In the genomic region with DNA sequence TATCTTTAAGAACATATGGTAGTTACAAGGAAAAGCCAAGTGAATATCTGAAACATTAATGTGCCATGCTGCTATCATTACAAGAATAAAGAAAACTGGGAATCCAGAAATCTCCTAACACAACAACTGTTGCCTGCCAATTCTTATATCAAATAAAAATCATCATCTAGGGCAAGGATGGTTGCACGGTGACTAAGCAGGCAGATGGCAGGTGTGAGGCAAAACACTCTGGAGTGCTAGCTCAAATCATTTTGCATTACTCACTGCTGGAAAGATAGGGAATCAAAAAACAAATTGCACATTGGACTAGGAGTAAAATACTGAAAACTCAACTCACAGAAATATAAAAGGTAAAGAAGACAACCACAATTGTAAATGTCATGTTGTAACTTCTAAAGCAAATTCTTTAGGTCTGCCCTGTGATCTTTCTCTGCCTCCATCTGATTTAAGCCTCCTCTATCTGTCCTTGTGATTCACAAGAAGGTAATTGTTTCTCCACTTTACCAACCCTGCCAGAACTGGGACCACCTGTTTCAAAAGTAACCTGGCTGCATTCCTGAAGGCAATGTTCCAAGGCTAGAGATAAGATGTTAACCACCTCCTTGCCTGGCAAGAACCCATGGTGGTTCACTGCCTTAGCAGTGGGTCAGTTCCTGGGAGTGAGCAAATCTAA, we compare ENCODE assay signal across 9 cellular contexts. TPM values are rescaled to one million over a fixed set of nuclear protein-coding genes. Genes with fewer than 3 reads are reported as not detected.
DNase-seq lines count a peak whose midpoint lies in the region; ATAC-seq and TF ChIP-seq lines count a peak whose summit lies in the region.
"Had no signal": no experiment of that assay in that cellular context is flagged by ENCODE, and none has a peak within 500 bp of the region (broad histone marks: within the 10 kb centered on the region; RNA-seq: fewer than 3 reads in every experiment).

No MANE protein-coding gene starts in this region.

- peak overlapping the region; percentile 67 for H2BK120ac ChIP-seq in mesendoderm (ENCODE audit: low read depth, low read length)

- peak in 1 of 3 donors; percentile 10 for TF ChIP-seq POLR2A in body of pancreas (IDR thresholded peaks at IDR 0.05)

- H3K36me3 Mint-ChIP-seq in CD8-positive, alpha-beta T cell = no peaks in the 10 kb centered on the region

- H3K9me3 Mint-ChIP-seq in CD8-positive, alpha-beta T cell = no peaks in the 10 kb centered on the region
- H3K9me3 Mint-ChIP-seq: dendritic cell treated with granulocyte-macrophage colony-stimulating factor and Interleukin-4, amounts not matched to agents 40 ng/mL and 50 ng/mL, for 4 days had no signal

- no peaks in the 10 kb centered on the region for H3K9me3 ChIP-seq in body of pancreas
- no peaks in the 10 kb centered on the region for H3K9me3 ChIP-seq in CD8-positive, alpha-beta T cell (ENCODE audit: low read length)

- H3K36me3 ChIP-seq in body of pancreas (replicated peaks in 1 of 2; ENCODE audit: insufficient read depth in 1 of 2, low read depth in 2 of 2) (no peaks in the 10 kb centered on the region), mesendoderm (ENCODE audit: control insufficient read depth, insufficient read depth, low read length) (no peaks in the 10 kb centered on the region)
- no peaks in the 10 kb centered on the region for H3K36me3 ChIP-seq in CD8-positive, alpha-beta T cell (ENCODE audit: insufficient read depth, low read length)

- H3K79me2 ChIP-seq in mesendoderm (ENCODE audit: control insufficient read depth, insufficient read depth, low read length) = no peaks in the 10 kb centered on the region

- POLR2A ChIA-PET in CD8-positive, alpha-beta T cell (lab: Charles Lee) = no interaction called here

- peak overlapping the region; percentile 78 for H3K56ac ChIP-seq in mesendoderm (ENCODE audit: low read length)

- H3K27ac Mint-ChIP-seq in CD8-positive, alpha-beta T cell = no peak overlapping the region
- H3K27ac Mint-ChIP-seq: dendritic cell treated with granulocyte-macrophage colony-stimulating factor and Interleukin-4, amounts not matched to agents 40 ng/mL and 50 ng/mL, for 4 days had no signal

- 4 to 21% methylated on average over 1 of the region's 1 CpG for WGBS in body of pancreas, 2 donors
- WGBS in mesendoderm (ENCODE audit: extremely low coverage, insufficient coverage, low lambda C conversion rate) = no CpG with 5 or more reads among the region's 1 CpG

- peak in 2 of 7 experiments; percentile 35 to 38 for TF ChIP-seq CTCF in body of pancreas (IDR thresholded peaks at IDR 0.05)
- TF ChIP-seq CTCF in CD8-positive, alpha-beta T cell (IDR thresholded peaks at IDR 0.05) = no peak

- H3K4me1 Mint-ChIP-seq in CD8-positive, alpha-beta T cell (ENCODE audit: low read depth) = peaks cover 3% of the 10 kb centered on the region

- no peaks in the 10 kb centered on the region for H3K79me1 ChIP-seq in mesendoderm (ENCODE audit: low read length)

- no peak overlapping the region for H2AK5ac ChIP-seq in mesendoderm (ENCODE audit: low read length)

- H3K4me1 ChIP-seq in body of pancreas (peaks cover 25% of the 10 kb centered on the region), mesendoderm (ENCODE audit: control insufficient read depth, low read depth, low read length) (peaks cover 9% of the 10 kb centered on the region)
- H3K4me1 ChIP-seq in CD8-positive, alpha-beta T cell (ENCODE audit: insufficient read depth, low read length) = no peaks in the 10 kb centered on the region

- ATAC-seq in body of pancreas (peak; percentile 86), HG03460 (IDR thresholded peaks at IDR 0.05; ENCODE audit: unreplicated experiment) (no peak)
- ATAC-seq in CD8-positive, alpha-beta T cell = no peak

- H3K27me3 ChIP-seq in body of pancreas (no peaks in the 10 kb centered on the region), mesendoderm (ENCODE audit: insufficient read depth, low read length, poor library complexity) (no peaks in the 10 kb centered on the region)
- no peaks in the 10 kb centered on the region for H3K27me3 ChIP-seq in CD8-positive, alpha-beta T cell (ENCODE audit: insufficient read depth, low read length)

- H4K5ac ChIP-seq in mesendoderm (ENCODE audit: low read length) = no peak overlapping the region

- no peak overlapping the region for H3K9ac ChIP-seq in mesendoderm (ENCODE audit: low read length)

- H2BK15ac ChIP-seq in mesendoderm (replicated peaks; ENCODE audit: low read depth) = peak overlapping the region; percentile 8

- peak overlapping the region; percentile 46 to 77 (median 61) for H3K27ac ChIP-seq in body of pancreas
- peak overlapping the region; percentile 88 for H3K27ac ChIP-seq in mesendoderm (ENCODE audit: low read depth, low read length)
- no peak overlapping the region for H3K27ac ChIP-seq in CD8-positive, alpha-beta T cell (ENCODE audit: low read depth, low read length)

- peak; percentile 27 for DNase-seq in DMS153 (lab: John Stamatoyannopoulos, UW)
- peak; percentile 57 to 81 (median 72) for DNase-seq in body of pancreas
- DNase-seq in mesendoderm = peak; percentile 97
- DNase-seq in middle frontal gyrus (ENCODE audit: extremely low spot score, low spot score) = no peak
- no peak for DNase-seq in GDM1 (lab: John Stamatoyannopoulos, UW)
- DNase-seq in CD8-positive, alpha-beta T cell = no peak

- CTCF ChIA-PET in CD8-positive, alpha-beta T cell (lab: Charles Lee) = interaction anchor here (0.6 to 1.8 kb wide), 14 partner anchors 13 to 243 kb away, joined by 3 to 9 read pairs (median 3); no protein-coding TSS in a partner anchor

- H3K18ac ChIP-seq in mesendoderm (ENCODE audit: low read length) = peak overlapping the region; percentile 92

- TF ChIP-seq RAD21 in Ishikawa (IDR thresholded peaks at IDR 0.05; ENCODE audit: low read depth) = no peak

- H3K4me3 ChIP-seq in body of pancreas (no peak overlapping the region), mesendoderm (ENCODE audit: low read length) (no peak overlapping the region)
- no peak overlapping the region for H3K4me3 ChIP-seq in CD8-positive, alpha-beta T cell (ENCODE audit: low read depth, low read length)

- H3K4me3 Mint-ChIP-seq in CD8-positive, alpha-beta T cell = no peak overlapping the region

- TF ChIP-seq EP300 in Ishikawa (IDR thresholded peaks at IDR 0.05; ENCODE audit: borderline replicate concordance) = peak; percentile 90

- H2BK5ac ChIP-seq in mesendoderm (ENCODE audit: low read length) = peak overlapping the region; percentile 93

- no peaks in the 10 kb centered on the region for H3K27me3 Mint-ChIP-seq in CD8-positive, alpha-beta T cell (ENCODE audit: low read depth)
- H3K27me3 Mint-ChIP-seq: dendritic cell treated with granulocyte-macrophage colony-stimulating factor and Interleukin-4, amounts not matched to agents 40 ng/mL and 50 ng/mL, for 4 days had no signal

- H3K4me2 ChIP-seq in mesendoderm (ENCODE audit: low read length) = no peak overlapping the region

- intact Hi-C loops in body of pancreas (cut with DNase I) = no loop called here
- intact Hi-C loops in CD8-positive, alpha-beta T cell (cut with DNase I, micrococcal nuclease) = loop anchor here (1.0 to 2.0 kb wide), 5 partner anchors 102 to 299 kb away; no protein-coding TSS in a partner anchor

- no peak overlapping the region for H3K23ac ChIP-seq in mesendoderm (ENCODE audit: low read length)

- no peak overlapping the region for H4K8ac ChIP-seq in mesendoderm (ENCODE audit: low read depth, low read length)

- peak overlapping the region; percentile 91 for H3K4ac ChIP-seq in mesendoderm (ENCODE audit: low read depth, low read length)

TF ChIP-seq in Ishikawa, 13 proteins besides CTCF, POLR2A, EP300 and RAD21:
- TF ChIP-seq YY1 (IDR thresholded peaks at IDR 0.05; ENCODE audit: low read depth) (no peak), NFIC (IDR thresholded peaks at IDR 0.05) (peak; percentile 88), TCF12 (IDR thresholded peaks at IDR 0.05; ENCODE audit: low read depth) (peak; percentile 91), TEAD4 (IDR thresholded peaks at IDR 0.05) (peak; percentile 94), CEBPB (IDR thresholded peaks at IDR 0.05) (peak; percentile 38; the same call in 1 of the 2 replicates)
- TF ChIP-seq, protein P1, sequence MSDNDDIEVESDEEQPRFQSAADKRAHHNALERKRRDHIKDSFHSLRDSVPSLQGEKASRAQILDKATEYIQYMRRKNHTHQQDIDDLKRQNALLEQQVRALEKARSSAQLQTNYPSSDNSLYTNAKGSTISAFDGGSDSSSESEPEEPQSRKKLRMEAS (IDR thresholded peaks at IDR 0.05) = peak; percentile 59; the same call in 1 of the 2 replicates

RNA-seq across cellular contexts. Expression of a gene that starts 33.0 kb away (rescaled TPM):
- 1 to 10 TPM; 2.6 to 7.8 TPM for total RNA-seq in body of pancreas
- polyA plus RNA-seq in mesendoderm (2013, experiment 1 of 2) = 1.4 TPM
- polyA plus RNA-seq in mesendoderm (2013, experiment 2 of 2) = 1.8 TPM
- total RNA-seq in CD8-positive, alpha-beta T cell = not detected

Comparison
In these comparisons a context has a peak if more than half of its experiments do, and no peak if none do; other contexts are left out.
1. DNase-seq: peak in DMS153 (single experiment), body of pancreas (4 of 4) and mesendoderm (single experiment); none in middle frontal gyrus (single experiment), GDM1 (single experiment) and CD8-positive, alpha-beta T cell (0 of 7).